In genomic region chr11:23586188-23586587, GRCh38 we compare ENCODE assay signal across 19 cellular contexts.
"Had no signal": no experiment of that assay in that cellular context is flagged by ENCODE, and none has a peak within 500 bp of the region (broad histone marks: within the 10 kb centered on the region; RNA-seq: fewer than 3 reads in every experiment).

No MANE protein-coding gene starts in this region.

- ATAC-seq: activated CD8-positive, alpha-beta memory T cell treated with anti-CD3 and anti-CD28 coated beads, Interleukin-2, amount 10 ng/mL, durations not matched to agents 7 days and 5 days; body of pancreas; WTC11 had no signal

- H3K4me1 ChIP-seq: body of pancreas had no signal

- DNase-seq: activated CD4-positive, alpha-beta T cell treated with anti-CD3 and anti-CD28 coated beads, Interleukin-2, amount 10 ng/mL, durations not matched to agents 24 days and 14 days; activated CD4-positive, alpha-beta T cell treated with anti-CD3 and anti-CD28 coated beads, Interleukin-2, amount 50 U/mL, for 48 hours; activated CD4-positive, CD25-positive, alpha-beta regulatory T cell treated with anti-CD3 and anti-CD28 coated beads, Interleukin-2, amount 50 U/mL, for 72 hours; activated CD8-positive, alpha-beta memory T cell treated with anti-CD3 and anti-CD28 coated beads, Interleukin-2, amount 10 ng/mL, durations not matched to agents 7 days and 5 days; activated effector memory CD4-positive, alpha-beta T cell treated with Interleukin-2 at 50 U/mL for 16 hours; activated naive CD4-positive, alpha-beta T cell; activated T-cell treated with anti-CD3 and anti-CD28 coated beads, Interleukin-2, amount 50 U/mL, for 24 hours; aorta; body of pancreas; central memory CD4-positive, alpha-beta T cell; Karpas-422; NCI-H1105 treated with DMSO at 0.1 percent for 48 hours; NCI-H1436 treated with DMSO at 0.1 percent for 48 hours; NCI-H187; NCI-H2081; NCI-H446; NCI-H524; SHP77 treated with DMSO at 0.1 percent for 48 hours had no signal

- H3K27me3 ChIP-seq: body of pancreas had no signal

- H3K4me3 ChIP-seq: body of pancreas had no signal

- H3K27ac ChIP-seq: body of pancreas had no signal

- H3K9me3 ChIP-seq: body of pancreas had no signal
